ENCODE assay signal across 2 cellular contexts in the genomic region with DNA sequence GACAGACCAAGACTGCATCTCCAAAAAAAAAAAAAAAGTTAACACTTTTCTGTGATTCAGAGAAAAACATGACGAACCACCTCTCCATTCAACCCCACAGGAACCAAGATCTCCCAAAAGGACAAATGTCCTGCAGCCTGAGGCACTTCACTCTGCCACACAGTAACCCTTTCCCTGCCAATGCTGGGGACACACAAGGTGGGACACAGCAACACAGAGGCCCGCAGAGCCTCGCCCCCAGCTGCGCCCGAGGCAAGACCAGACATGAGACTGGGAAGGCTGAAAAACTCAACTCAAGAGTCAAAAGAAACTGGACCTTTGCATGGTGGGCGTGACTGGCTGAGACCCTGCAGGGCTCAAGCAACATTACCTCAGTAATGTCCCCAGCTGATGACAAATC.
TF ChIP-seq lines count a peak whose summit lies in the region.

No MANE protein-coding gene starts in this region.

TF ChIP-seq in HepG2, 621 proteins besides CTCF, POLR2A, EP300 and RAD21:
- peak; percentile 61 for TF ChIP-seq ZNF652 (CRISPR knock-in tag; IDR thresholded peaks at IDR 0.05; ENCODE audit: borderline replicate concordance, low read depth)
- TF ChIP-seq NCOA5 (CRISPR knock-in tag; IDR thresholded peaks at IDR 0.05): no peak

TF ChIP-seq in GM23338, 12 proteins besides CTCF, POLR2A, EP300 and RAD21:
- no peak for TF ChIP-seq EZH2 (IDR thresholded peaks at IDR 0.05; ENCODE audit: low read depth, unreplicated experiment)
- no peak for TF ChIP-seq STAT1 (IDR thresholded peaks at IDR 0.05; ENCODE audit: unreplicated experiment)
- no peak for TF ChIP-seq JUNB (IDR thresholded peaks at IDR 0.05; ENCODE audit: unreplicated experiment)
- TF ChIP-seq, protein P1, sequence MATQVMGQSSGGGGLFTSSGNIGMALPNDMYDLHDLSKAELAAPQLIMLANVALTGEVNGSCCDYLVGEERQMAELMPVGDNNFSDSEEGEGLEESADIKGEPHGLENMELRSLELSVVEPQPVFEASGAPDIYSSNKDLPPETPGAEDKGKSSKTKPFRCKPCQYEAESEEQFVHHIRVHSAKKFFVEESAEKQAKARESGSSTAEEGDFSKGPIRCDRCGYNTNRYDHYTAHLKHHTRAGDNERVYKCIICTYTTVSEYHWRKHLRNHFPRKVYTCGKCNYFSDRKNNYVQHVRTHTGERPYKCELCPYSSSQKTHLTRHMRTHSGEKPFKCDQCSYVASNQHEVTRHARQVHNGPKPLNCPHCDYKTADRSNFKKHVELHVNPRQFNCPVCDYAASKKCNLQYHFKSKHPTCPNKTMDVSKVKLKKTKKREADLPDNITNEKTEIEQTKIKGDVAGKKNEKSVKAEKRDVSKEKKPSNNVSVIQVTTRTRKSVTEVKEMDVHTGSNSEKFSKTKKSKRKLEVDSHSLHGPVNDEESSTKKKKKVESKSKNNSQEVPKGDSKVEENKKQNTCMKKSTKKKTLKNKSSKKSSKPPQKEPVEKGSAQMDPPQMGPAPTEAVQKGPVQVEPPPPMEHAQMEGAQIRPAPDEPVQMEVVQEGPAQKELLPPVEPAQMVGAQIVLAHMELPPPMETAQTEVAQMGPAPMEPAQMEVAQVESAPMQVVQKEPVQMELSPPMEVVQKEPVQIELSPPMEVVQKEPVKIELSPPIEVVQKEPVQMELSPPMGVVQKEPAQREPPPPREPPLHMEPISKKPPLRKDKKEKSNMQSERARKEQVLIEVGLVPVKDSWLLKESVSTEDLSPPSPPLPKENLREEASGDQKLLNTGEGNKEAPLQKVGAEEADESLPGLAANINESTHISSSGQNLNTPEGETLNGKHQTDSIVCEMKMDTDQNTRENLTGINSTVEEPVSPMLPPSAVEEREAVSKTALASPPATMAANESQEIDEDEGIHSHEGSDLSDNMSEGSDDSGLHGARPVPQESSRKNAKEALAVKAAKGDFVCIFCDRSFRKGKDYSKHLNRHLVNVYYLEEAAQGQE (IDR thresholded peaks at IDR 0.05; ENCODE audit: unreplicated experiment): no peak
- no peak for TF ChIP-seq ZNF114 (CRISPR knock-in tag; IDR thresholded peaks at IDR 0.05)
- TF ChIP-seq ETS1 (IDR thresholded peaks at IDR 0.05): no peak
- no peak for TF ChIP-seq EZH2phosphoT487 (IDR thresholded peaks at IDR 0.05; ENCODE audit: unreplicated experiment)
- no peak for TF ChIP-seq ZNF331 (CRISPR knock-in tag; IDR thresholded peaks at IDR 0.05; ENCODE audit: low read depth)
- TF ChIP-seq CREB1 (CRISPR knock-in tag; IDR thresholded peaks at IDR 0.05; ENCODE audit: low read depth): no peak
- TF ChIP-seq, protein P2, sequence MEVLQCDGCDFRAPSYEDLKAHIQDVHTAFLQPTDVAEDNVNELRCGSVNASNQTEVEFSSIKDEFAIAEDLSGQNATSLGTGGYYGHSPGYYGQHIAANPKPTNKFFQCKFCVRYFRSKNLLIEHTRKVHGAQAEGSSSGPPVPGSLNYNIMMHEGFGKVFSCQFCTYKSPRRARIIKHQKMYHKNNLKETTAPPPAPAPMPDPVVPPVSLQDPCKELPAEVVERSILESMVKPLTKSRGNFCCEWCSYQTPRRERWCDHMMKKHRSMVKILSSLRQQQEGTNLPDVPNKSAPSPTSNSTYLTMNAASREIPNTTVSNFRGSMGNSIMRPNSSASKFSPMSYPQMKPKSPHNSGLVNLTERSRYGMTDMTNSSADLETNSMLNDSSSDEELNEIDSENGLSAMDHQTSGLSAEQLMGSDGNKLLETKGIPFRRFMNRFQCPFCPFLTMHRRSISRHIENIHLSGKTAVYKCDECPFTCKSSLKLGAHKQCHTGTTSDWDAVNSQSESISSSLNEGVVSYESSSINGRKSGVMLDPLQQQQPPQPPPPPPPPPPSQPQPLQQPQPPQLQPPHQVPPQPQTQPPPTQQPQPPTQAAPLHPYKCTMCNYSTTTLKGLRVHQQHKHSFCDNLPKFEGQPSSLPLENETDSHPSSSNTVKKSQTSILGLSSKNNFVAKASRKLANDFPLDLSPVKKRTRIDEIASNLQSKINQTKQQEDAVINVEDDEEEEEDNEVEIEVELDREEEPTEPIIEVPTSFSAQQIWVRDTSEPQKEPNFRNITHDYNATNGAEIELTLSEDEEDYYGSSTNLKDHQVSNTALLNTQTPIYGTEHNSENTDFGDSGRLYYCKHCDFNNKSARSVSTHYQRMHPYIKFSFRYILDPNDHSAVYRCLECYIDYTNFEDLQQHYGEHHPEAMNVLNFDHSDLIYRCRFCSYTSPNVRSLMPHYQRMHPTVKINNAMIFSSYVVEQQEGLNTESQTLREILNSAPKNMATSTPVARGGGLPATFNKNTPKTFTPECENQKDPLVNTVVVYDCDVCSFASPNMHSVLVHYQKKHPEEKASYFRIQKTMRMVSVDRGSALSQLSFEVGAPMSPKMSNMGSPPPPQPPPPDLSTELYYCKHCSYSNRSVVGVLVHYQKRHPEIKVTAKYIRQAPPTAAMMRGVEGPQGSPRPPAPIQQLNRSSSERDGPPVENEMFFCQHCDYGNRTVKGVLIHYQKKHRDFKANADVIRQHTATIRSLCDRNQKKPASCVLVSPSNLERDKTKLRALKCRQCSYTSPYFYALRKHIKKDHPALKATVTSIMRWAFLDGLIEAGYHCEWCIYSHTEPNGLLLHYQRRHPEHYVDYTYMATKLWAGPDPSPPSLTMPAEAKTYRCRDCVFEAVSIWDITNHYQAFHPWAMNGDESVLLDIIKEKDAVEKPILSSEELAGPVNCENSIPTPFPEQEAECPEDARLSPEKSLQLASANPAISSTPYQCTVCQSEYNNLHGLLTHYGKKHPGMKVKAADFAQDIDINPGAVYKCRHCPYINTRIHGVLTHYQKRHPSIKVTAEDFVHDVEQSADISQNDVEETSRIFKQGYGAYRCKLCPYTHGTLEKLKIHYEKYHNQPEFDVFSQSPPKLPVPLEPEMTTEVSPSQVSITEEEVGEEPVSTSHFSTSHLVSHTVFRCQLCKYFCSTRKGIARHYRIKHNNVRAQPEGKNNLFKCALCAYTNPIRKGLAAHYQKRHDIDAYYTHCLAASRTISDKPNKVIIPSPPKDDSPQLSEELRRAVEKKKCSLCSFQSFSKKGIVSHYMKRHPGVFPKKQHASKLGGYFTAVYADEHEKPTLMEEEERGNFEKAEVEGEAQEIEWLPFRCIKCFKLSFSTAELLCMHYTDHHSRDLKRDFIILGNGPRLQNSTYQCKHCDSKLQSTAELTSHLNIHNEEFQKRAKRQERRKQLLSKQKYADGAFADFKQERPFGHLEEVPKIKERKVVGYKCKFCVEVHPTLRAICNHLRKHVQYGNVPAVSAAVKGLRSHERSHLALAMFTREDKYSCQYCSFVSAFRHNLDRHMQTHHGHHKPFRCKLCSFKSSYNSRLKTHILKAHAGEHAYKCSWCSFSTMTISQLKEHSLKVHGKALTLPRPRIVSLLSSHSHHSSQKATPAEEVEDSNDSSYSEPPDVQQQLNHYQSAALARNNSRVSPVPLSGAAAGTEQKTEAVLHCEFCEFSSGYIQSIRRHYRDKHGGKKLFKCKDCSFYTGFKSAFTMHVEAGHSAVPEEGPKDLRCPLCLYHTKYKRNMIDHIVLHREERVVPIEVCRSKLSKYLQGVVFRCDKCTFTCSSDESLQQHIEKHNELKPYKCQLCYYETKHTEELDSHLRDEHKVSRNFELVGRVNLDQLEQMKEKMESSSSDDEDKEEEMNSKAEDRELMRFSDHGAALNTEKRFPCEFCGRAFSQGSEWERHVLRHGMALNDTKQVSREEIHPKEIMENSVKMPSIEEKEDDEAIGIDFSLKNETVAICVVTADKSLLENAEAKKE (CRISPR knock-in tag; IDR thresholded peaks at IDR 0.05): no peak
- no peak for TF ChIP-seq NANOG (IDR thresholded peaks at IDR 0.05; ENCODE audit: borderline replicate concordance)
